8 cellular contexts compared by ENCODE assay signal in the genomic region with DNA sequence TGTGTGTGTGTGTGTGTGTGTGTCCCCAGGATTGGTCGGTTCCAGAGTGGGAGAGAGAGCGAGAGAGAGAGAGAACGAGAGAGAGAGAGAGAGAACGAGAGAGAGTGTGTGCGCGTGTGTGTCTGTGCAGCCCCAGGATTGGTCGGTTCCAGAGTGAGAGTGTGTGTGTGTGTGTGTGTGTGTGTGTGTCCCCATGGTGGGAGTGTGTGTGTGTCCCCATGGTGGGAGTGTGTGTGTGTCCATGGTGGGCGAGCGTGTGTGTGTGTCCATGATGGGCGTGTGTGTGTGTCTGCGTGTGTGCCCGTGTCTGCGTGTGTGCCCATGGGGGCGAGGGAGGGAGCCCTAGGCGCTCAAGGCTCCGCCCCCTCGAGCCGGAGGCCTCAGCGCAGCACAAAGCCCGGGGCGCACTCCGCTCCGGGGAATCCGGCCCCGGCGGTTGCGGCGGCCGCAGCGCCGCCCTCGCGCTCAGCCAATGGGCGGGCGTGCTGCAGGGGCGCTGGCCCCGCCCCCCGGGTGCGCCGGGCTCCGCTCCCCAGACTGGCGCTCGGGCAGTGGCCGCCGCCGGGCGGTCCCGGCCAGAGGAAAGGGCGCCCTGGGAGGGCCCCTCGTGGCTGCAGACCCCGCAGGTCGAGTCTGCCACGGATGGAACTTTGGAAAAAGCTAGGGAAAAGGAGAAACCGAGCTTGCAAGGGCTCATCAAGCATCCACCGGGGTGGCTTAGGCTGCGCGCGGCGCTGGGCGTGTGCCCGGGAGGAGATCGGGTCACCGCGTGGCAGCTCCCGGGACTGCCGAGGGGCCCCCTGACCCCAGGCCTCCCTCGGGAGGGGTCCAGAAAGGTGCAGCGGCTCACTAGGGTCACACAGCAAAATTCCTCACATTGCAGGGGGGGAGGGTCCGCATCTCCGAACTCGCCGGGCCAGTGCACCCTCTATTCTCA.
DNase-seq lines count a peak whose midpoint lies in the region; ATAC-seq and TF ChIP-seq lines count a peak whose summit lies in the region.

No MANE protein-coding gene starts in this region.

- H3K27me3 ChIP-seq in NT2/D1 (ENCODE audit: insufficient read depth, insufficient read length) = no peaks in the 10 kb centered on the region
- no peaks in the 10 kb centered on the region for H3K27me3 ChIP-seq in mononuclear cell (ENCODE audit: insufficient read depth, low read length)

- peaks cover 13% of the 10 kb centered on the region for H3K27me3 Mint-ChIP-seq in Calu3 (ENCODE audit: unreplicated experiment)

- H3K4me3 ChIP-seq in NT2/D1 (ENCODE audit: insufficient read length, low read depth) (peak overlapping the region; percentile 91), epithelial cell of esophagus (ENCODE audit: low read length) (peak overlapping the region; percentile 59), mononuclear cell (ENCODE audit: low read length) (peak overlapping the region; percentile 54)

- TF ChIP-seq CTCF in Calu3 (IDR thresholded peaks at IDR 0.05; ENCODE audit: unreplicated experiment) (no peak), epithelial cell of esophagus (IDR thresholded peaks at IDR 0.05; ENCODE audit: insufficient read depth, low read depth, low read length, missing control alignments) (no peak)

- H3K9ac ChIP-seq in NT2/D1 (ENCODE audit: insufficient read length, low read depth) = peak overlapping the region; percentile 98

- CTCF ChIA-PET in Calu3 (lab: Charles Lee) = no interaction called here

- no peaks in the 10 kb centered on the region for H3K9me3 Mint-ChIP-seq in Calu3 (ENCODE audit: low read depth, unreplicated experiment)

- peaks cover 25% of the 10 kb centered on the region for H3K4me1 Mint-ChIP-seq in Calu3 (ENCODE audit: low read depth, unreplicated experiment)

- DNase-seq in Calu3 (peak; percentile 90), HT-29 (ENCODE audit: low spot score) (peak; percentile 83), NT2/D1 (ENCODE audit: low read depth, low spot score) (peak; percentile 83), activated T-cell treated with anti-CD3 and anti-CD28 coated beads for 24 hours (ENCODE audit: low read depth) (peak; percentile 87), epithelial cell of esophagus (ENCODE audit: low read depth) (peak; percentile 73)
- peak; percentile 73 to 81 for DNase-seq in stimulated activated CD8-positive, alpha-beta memory T cell treated with anti-CD3 and anti-CD28 coated beads, Interleukin-2, amount 100 ng/mL, for 1 hour (ENCODE audit: low read depth in 2 of 2)

- intact Hi-C loops in Calu3 (cut with micrococcal nuclease; ENCODE audit: unreplicated experiment) = loop anchor here (5.0 kb wide), 1 partner anchor 99 kb away; no protein-coding TSS in a partner anchor

- H3K9me3 ChIP-seq in NT2/D1 (ENCODE audit: insufficient read depth, low read length) (no peaks in the 10 kb centered on the region), mononuclear cell (ENCODE audit: low read depth, low read length) (no peaks in the 10 kb centered on the region)

- peaks cover 7% of the 10 kb centered on the region for H3K4me1 ChIP-seq in NT2/D1 (ENCODE audit: insufficient read depth, insufficient read length)
- H3K4me1 ChIP-seq in mononuclear cell (ENCODE audit: insufficient read depth, low read length) = peaks cover 25% of the 10 kb centered on the region

- H3K36me3 Mint-ChIP-seq in Calu3 (ENCODE audit: insufficient read depth, unreplicated experiment) = peaks cover 20% of the 10 kb centered on the region

- H3K27ac Mint-ChIP-seq in Calu3 (ENCODE audit: unreplicated experiment) = peak overlapping the region; percentile 80

- no peaks in the 10 kb centered on the region for H3K36me3 ChIP-seq in NT2/D1 (ENCODE audit: insufficient read depth, insufficient read length, low read length)

- BruUV-seq in Calu3 (replicated peaks; lab: Mats Ljungman, UMichigan) = no TSS peak

- ATAC-seq in GM19468 (IDR thresholded peaks at IDR 0.05; ENCODE audit: extremely low read depth, unreplicated experiment) = peak; percentile 83

- H3K4me3 Mint-ChIP-seq in Calu3 (ENCODE audit: low read depth, unreplicated experiment) = peak overlapping the region; percentile 83

Comparison
In these comparisons a context has a peak if more than half of its experiments do, and no peak if none do; other contexts are left out.
1. Peak in every context shown above with its lines: DNase-seq, ATAC-seq and H3K4me3 ChIP-seq.